In the genomic region with DNA sequence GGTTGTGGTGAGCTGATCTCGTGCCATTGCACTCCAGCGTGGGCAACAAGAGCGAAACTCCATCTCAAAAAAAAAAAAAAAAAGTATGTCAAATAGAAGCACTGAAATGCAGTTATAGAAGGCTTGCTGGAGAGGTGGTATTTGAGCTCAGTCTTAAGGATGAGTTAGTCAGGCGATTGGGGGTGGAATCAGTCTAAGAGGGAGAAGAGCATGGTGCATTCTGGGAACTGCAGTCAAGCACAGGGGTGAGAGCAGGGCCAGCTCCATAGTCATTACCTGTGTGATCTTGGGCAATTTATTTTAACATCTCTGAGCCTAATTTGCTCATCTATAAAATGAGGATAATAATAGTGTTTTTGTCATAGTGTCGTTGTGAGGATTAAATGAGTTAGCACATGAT, we compare ENCODE assay signal across 1 cellular context.
TF ChIP-seq lines count a peak whose summit lies in the region.

No MANE protein-coding gene starts in this region.

TF ChIP-seq in GM23338, 12 proteins besides CTCF, POLR2A, EP300 and RAD21 (continued from another document):
- TF ChIP-seq EZH2 (IDR thresholded peaks at IDR 0.05; ENCODE audit: low read depth, unreplicated experiment): no peak
TF ChIP-seq in GM23338: peak in this region for 0.
